1 cellular context compared by ENCODE assay signal in the genomic region with DNA sequence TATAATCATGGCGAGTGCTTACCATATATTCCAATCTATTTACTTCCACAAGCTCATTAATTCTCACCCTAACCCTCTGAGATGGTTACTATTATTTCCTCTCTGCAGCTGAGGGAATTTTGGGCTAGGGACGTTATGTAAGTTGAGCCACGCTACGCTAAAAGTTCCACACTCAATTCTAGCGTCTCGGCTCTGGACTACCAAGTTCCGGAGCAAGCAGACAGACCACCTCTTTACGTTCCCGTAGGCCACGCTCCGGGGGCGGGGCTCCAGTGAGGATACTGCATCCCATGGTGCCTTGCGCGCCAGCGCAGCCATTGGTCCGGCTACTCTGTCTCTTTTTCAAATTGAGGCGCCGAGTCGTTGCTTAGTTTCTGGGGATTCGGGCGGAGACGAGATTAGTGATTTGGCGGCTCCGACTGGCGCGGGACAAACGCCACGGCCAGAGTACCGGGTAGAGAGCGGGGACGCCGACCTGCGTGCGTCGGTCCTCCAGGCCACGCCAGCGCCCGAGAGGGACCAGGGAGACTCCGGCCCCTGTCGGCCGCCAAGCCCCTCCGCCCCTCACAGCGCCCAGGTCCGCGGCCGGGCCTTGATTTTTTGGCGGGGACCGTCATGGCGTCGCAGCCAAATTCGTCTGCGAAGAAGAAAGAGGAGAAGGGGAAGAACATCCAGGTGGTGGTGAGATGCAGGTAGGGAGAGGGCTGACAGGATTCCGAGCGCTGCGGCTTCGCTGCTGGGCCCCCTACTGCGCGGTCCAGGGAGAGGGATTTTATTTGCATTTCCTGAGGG.
TF ChIP-seq lines count a peak whose summit lies in the region.

A gene (plus strand): TSS at position 370 of the 792 bp plus-strand sequence. CDS start 246 bp downstream, at position 616.

TF ChIP-seq in HepG2, 621 proteins besides CTCF, POLR2A, EP300 and RAD21 (continued from another document and continues in another):
- TF ChIP-seq, protein P1, sequence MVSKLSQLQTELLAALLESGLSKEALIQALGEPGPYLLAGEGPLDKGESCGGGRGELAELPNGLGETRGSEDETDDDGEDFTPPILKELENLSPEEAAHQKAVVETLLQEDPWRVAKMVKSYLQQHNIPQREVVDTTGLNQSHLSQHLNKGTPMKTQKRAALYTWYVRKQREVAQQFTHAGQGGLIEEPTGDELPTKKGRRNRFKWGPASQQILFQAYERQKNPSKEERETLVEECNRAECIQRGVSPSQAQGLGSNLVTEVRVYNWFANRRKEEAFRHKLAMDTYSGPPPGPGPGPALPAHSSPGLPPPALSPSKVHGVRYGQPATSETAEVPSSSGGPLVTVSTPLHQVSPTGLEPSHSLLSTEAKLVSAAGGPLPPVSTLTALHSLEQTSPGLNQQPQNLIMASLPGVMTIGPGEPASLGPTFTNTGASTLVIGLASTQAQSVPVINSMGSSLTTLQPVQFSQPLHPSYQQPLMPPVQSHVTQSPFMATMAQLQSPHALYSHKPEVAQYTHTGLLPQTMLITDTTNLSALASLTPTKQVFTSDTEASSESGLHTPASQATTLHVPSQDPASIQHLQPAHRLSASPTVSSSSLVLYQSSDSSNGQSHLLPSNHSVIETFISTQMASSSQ (IDR thresholded peaks at IDR 0.05; ENCODE audit: low read depth), result no peak
- TF ChIP-seq, protein P1 (CRISPR knock-in tag; IDR thresholded peaks at IDR 0.05; ENCODE audit: borderline replicate concordance), result no peak; the same call in 1 of the 2 replicates
- peak; percentile 97 for TF ChIP-seq ASH2L (IDR thresholded peaks at IDR 0.05; ENCODE audit: insufficient read length, low read depth, low read length)
- TF ChIP-seq, protein P2, sequence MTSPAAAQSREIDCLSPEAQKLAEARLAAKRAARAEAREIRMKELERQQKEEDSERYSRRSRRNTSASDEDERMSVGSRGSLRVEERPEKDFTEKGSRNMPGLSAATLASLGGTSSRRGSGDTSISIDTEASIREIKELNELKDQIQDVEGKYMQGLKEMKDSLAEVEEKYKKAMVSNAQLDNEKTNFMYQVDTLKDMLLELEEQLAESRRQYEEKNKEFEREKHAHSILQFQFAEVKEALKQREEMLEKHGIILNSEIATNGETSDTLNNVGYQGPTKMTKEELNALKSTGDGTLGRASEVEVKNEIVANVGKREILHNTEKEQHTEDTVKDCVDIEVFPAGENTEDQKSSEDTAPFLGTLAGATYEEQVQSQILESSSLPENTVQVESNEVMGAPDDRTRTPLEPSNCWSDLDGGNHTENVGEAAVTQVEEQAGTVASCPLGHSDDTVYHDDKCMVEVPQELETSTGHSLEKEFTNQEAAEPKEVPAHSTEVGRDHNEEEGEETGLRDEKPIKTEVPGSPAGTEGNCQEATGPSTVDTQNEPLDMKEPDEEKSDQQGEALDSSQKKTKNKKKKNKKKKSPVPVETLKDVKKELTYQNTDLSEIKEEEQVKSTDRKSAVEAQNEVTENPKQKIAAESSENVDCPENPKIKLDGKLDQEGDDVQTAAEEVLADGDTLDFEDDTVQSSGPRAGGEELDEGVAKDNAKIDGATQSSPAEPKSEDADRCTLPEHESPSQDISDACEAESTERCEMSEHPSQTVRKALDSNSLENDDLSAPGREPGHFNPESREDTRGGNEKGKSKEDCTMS (CRISPR knock-in tag; conservative IDR thresholded peaks at IDR 0.05), result no peak
- TF ChIP-seq, protein P3, sequence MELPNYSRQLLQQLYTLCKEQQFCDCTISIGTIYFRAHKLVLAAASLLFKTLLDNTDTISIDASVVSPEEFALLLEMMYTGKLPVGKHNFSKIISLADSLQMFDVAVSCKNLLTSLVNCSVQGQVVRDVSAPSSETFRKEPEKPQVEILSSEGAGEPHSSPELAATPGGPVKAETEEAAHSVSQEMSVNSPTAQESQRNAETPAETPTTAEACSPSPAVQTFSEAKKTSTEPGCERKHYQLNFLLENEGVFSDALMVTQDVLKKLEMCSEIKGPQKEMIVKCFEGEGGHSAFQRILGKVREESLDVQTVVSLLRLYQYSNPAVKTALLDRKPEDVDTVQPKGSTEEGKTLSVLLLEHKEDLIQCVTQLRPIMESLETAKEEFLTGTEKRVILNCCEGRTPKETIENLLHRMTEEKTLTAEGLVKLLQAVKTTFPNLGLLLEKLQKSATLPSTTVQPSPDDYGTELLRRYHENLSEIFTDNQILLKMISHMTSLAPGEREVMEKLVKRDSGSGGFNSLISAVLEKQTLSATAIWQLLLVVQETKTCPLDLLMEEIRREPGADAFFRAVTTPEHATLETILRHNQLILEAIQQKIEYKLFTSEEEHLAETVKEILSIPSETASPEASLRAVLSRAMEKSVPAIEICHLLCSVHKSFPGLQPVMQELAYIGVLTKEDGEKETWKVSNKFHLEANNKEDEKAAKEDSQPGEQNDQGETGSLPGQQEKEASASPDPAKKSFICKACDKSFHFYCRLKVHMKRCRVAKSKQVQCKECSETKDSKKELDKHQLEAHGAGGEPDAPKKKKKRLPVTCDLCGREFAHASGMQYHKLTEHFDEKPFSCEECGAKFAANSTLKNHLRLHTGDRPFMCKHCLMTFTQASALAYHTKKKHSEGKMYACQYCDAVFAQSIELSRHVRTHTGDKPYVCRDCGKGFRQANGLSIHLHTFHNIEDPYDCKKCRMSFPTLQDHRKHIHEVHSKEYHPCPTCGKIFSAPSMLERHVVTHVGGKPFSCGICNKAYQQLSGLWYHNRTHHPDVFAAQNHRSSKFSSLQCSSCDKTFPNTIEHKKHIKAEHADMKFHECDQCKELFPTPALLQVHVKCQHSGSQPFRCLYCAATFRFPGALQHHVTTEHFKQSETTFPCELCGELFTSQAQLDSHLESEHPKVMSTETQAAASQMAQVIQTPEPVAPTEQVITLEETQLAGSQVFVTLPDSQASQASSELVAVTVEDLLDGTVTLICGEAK (IDR thresholded peaks at IDR 0.05), result no peak
- TF ChIP-seq, protein P3 (CRISPR knock-in tag; IDR thresholded peaks at IDR 0.05), result no peak; the same call in 1 of the 2 replicates
- TF ChIP-seq TP53 (CRISPR knock-in tag; conservative IDR thresholded peaks at IDR 0.05), result 0 out of 2 replicates have a peak, but pooled peaks have one; percentile 39
- TF ChIP-seq ZMAT3 (CRISPR knock-in tag; conservative IDR thresholded peaks at IDR 0.05), result no peak; the same call in 1 of the 2 replicates
- 0 out of 2 replicates have a peak, but pooled peaks have one; percentile 53 for TF ChIP-seq ZNF563 (CRISPR knock-in tag; IDR thresholded peaks at IDR 0.05)
- peak; percentile 52 for TF ChIP-seq ZNF331 (CRISPR knock-in tag; IDR thresholded peaks at IDR 0.05)
- TF ChIP-seq HNRNPH1 (optimal IDR thresholded peaks at IDR 0.05; ENCODE audit: low read depth, low read length), result no peak
- TF ChIP-seq, protein P4, sequence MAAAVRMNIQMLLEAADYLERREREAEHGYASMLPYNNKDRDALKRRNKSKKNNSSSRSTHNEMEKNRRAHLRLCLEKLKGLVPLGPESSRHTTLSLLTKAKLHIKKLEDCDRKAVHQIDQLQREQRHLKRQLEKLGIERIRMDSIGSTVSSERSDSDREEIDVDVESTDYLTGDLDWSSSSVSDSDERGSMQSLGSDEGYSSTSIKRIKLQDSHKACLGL (CRISPR knock-in tag; IDR thresholded peaks at IDR 0.05), result peak; percentile 57; the same call in 1 of the 2 replicates
- peak; percentile 52 for TF ChIP-seq ZNF124 (CRISPR knock-in tag; IDR thresholded peaks at IDR 0.05)
- TF ChIP-seq, protein P5, sequence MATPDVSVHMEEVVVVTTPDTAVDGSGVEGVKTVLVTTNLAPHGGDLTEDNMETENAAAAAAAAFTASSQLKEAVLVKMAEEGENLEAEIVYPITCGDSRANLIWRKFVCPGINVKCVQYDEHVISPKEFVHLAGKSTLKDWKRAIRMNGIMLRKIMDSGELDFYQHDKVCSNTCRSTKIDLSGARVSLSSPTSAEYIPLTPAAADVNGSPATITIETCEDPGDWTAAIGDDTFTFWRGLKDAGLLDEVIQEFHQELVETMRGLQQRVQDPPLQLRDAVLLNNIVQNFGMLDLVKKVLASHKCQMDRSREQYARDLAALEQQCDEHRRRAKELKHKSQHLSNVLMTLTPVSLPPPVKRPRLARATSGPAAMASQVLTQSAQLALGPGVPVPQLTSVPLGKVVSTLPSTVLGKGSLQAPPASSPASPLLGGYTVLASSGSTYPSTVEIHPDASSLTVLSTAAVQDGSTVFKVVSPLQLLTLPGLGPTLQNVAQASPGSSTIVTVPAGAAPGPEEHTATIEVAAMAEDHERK (CRISPR knock-in tag; IDR thresholded peaks at IDR 0.05; ENCODE audit: low read depth), result peak; percentile 69
- TF ChIP-seq, protein P6, sequence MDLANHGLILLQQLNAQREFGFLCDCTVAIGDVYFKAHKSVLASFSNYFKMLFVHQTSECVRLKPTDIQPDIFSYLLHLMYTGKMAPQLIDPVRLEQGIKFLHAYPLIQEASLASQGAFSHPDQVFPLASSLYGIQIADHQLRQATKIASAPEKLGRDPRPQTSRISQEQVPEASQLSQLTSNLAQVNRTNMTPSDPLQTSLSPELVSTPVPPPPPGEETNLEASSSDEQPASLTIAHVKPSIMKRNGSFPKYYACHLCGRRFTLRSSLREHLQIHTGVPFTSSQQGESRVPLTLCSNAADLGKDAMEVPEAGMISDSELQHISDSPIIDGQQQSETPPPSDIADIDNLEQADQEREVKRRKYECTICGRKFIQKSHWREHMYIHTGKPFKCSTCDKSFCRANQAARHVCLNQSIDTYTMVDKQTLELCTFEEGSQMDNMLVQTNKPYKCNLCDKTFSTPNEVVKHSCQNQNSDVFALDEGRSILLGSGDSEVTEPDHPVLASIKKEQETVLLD (CRISPR knock-in tag; IDR thresholded peaks at IDR 0.05; ENCODE audit: low read depth), result peak; percentile 61; the same call in 1 of the 2 replicates
- TF ChIP-seq, protein P7, sequence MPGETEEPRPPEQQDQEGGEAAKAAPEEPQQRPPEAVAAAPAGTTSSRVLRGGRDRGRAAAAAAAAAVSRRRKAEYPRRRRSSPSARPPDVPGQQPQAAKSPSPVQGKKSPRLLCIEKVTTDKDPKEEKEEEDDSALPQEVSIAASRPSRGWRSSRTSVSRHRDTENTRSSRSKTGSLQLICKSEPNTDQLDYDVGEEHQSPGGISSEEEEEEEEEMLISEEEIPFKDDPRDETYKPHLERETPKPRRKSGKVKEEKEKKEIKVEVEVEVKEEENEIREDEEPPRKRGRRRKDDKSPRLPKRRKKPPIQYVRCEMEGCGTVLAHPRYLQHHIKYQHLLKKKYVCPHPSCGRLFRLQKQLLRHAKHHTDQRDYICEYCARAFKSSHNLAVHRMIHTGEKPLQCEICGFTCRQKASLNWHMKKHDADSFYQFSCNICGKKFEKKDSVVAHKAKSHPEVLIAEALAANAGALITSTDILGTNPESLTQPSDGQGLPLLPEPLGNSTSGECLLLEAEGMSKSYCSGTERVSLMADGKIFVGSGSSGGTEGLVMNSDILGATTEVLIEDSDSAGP (CRISPR knock-in tag; IDR thresholded peaks at IDR 0.05; ENCODE audit: borderline replicate concordance), result peak; percentile 75; the same call in 1 of the 2 replicates
- peak; percentile 49; the same call in 1 of the 2 replicates for TF ChIP-seq ZSCAN21 (CRISPR knock-in tag; IDR thresholded peaks at IDR 0.05; ENCODE audit: borderline replicate concordance)
- TF ChIP-seq PITX1 (CRISPR knock-in tag; IDR thresholded peaks at IDR 0.05), result peak; percentile 60; the same call in 1 of the 2 replicates
- TF ChIP-seq ZKSCAN8 (CRISPR knock-in tag; IDR thresholded peaks at IDR 0.05; ENCODE audit: borderline replicate concordance), result no peak
- TF ChIP-seq HNRNPLL (IDR thresholded peaks at IDR 0.05; ENCODE audit: low read depth, low read length, poor library complexity, severe bottlenecking), result peak; percentile 98
- TF ChIP-seq, protein P8, sequence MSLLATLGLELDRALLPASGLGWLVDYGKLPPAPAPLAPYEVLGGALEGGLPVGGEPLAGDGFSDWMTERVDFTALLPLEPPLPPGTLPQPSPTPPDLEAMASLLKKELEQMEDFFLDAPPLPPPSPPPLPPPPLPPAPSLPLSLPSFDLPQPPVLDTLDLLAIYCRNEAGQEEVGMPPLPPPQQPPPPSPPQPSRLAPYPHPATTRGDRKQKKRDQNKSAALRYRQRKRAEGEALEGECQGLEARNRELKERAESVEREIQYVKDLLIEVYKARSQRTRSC (CRISPR knock-in tag; IDR thresholded peaks at IDR 0.05; ENCODE audit: low read depth), result no peak
- 0 out of 2 replicates have a peak, but pooled peaks have one; percentile 66 for TF ChIP-seq ZNF225 (CRISPR knock-in tag; IDR thresholded peaks at IDR 0.05)
- TF ChIP-seq TBX2 (CRISPR knock-in tag; IDR thresholded peaks at IDR 0.05; ENCODE audit: borderline replicate concordance), result peak; percentile 52; the same call in 1 of the 2 replicates
